ENCODE assay signal across 13 cellular contexts in genomic region chr12:39503445-39503844, GRCh38.
DNase-seq lines count a peak whose midpoint lies in the region; ATAC-seq, FAIRE-seq and TF ChIP-seq lines count a peak whose summit lies in the region.
"Had no signal": no experiment of that assay in that cellular context is flagged by ENCODE, and none has a peak within 500 bp of the region (broad histone marks: within the 10 kb centered on the region; RNA-seq: fewer than 3 reads in every experiment).

No MANE protein-coding gene starts in this region.

- H3K4me3 ChIP-seq in HCT116 (replicated peaks in 1 of 2; ENCODE audit: low read depth in 1 of 2, low read length in 2 of 2): no peak overlapping the region
- H3K4me3 ChIP-seq in adipocyte (ENCODE audit: low read length): no peak overlapping the region
- no peak overlapping the region for H3K4me3 ChIP-seq in fibroblast of pulmonary artery (replicated peaks; ENCODE audit: low read depth, low read length)
- no peak overlapping the region for H3K4me3 ChIP-seq in left lung
- H3K4me3 ChIP-seq: right lobe of liver, testis had no signal

- H3K9ac ChIP-seq in HCT116 (ENCODE audit: low read length): no peak overlapping the region
- no peak overlapping the region for H3K9ac ChIP-seq in adipocyte (ENCODE audit: low read length)

- CTCF ChIA-PET in HCT116 (lab: Charles Lee): no interaction called here

- POLR2A ChIA-PET in HCT116 (lab: Charles Lee): no interaction called here

- no TSS peak for BruUV-seq in HCT116 (replicated peaks; lab: Mats Ljungman, UMichigan)

- H3K4me1 ChIP-seq in HCT116 (ENCODE audit: control insufficient read depth in 1 of 2, insufficient read depth in 2 of 2, low read length in 2 of 2) (peaks cover 0 to 6% of the 10 kb centered on the region in 2 experiments; a peak in 2 of 4 replicates), adipocyte (ENCODE audit: control insufficient read depth, insufficient read depth, low read length) (peaks cover 14% of the 10 kb centered on the region), left lung (no peaks in the 10 kb centered on the region)
- H3K4me1 ChIP-seq: right lobe of liver, testis had no signal

- H3K9me3 ChIP-seq in HCT116 (ENCODE audit: control insufficient read depth in 1 of 2, insufficient read depth in 1 of 2, low read depth in 1 of 2, low read length in 2 of 2): no peaks in the 10 kb centered on the region
- H3K9me3 ChIP-seq in adipocyte (ENCODE audit: control insufficient read depth, low read length): no peaks in the 10 kb centered on the region
- H3K9me3 ChIP-seq in left lung: no peaks in the 10 kb centered on the region
- H3K9me3 ChIP-seq: right lobe of liver, testis had no signal

- H3K36me3 ChIP-seq in HCT116 (ENCODE audit: control insufficient read depth in 1 of 2, insufficient read depth in 2 of 2, low read length in 2 of 2) (no peaks in the 10 kb centered on the region), adipocyte (ENCODE audit: control insufficient read depth, insufficient read depth, low read length, severe bottlenecking) (no peaks in the 10 kb centered on the region), left lung (no peaks in the 10 kb centered on the region)
- H3K36me3 ChIP-seq: right lobe of liver had no signal

- TF ChIP-seq POLR2A in HCT116 (IDR thresholded peaks at IDR 0.05; ENCODE audit: borderline replicate concordance, extremely low read depth, insufficient read depth, insufficient read length): no peak

- TF ChIP-seq CTCF in HCT116 (IDR thresholded peaks at IDR 0.05 in 2 of 3, conservative IDR thresholded peaks at IDR 0.05 in 1 of 3; ENCODE audit: borderline replicate concordance in 1 of 3, insufficient read depth in 1 of 3, low read depth in 2 of 3, low read length in 2 of 3) (peak in 2 of 3 experiments; percentile 40 to 58; a peak in 4 of 6 replicates), fibroblast of pulmonary artery (IDR thresholded peaks at IDR 0.05; ENCODE audit: low read length, missing control alignments) (peak; percentile 54), left lung (IDR thresholded peaks at IDR 0.05) (no peak)

- TF ChIP-seq RAD21 in HCT116 (IDR thresholded peaks at IDR 0.05; ENCODE audit: low read depth): no peak; the same call in 1 of the 2 replicates

- ATAC-seq in HCT116 (peak; percentile 82), GM18520 (IDR thresholded peaks at IDR 0.05; ENCODE audit: unreplicated experiment) (no peak), left lung (no peak)
- ATAC-seq: right lobe of liver had no signal

- DNase-seq in HCT116 (ENCODE audit: low read depth, low spot score): peak; percentile 21
- peak; percentile 28 for DNase-seq in adipocyte (ENCODE audit: low read depth)
- DNase-seq in fibroblast of pulmonary artery (ENCODE audit: low read depth): peak; percentile 75
- peak; percentile 50 for DNase-seq in urothelium cell line (ENCODE audit: low spot score)
- DNase-seq in NCI-H1417 (lab: John Stamatoyannopoulos, UW): no peak
- DNase-seq in left lung: no peak
- DNase-seq: activated CD4-positive, alpha-beta T cell treated with anti-CD3 and anti-CD28 coated beads, Interleukin-2, amount 10 ng/mL, durations not matched to agents 24 days and 14 days; erythroblast; Karpas-422; right lobe of liver; T-helper 1 cell; testis had no signal

- H3K27me3 ChIP-seq in HCT116 (ENCODE audit: insufficient read depth, low read length): no peaks in the 10 kb centered on the region
- H3K27me3 ChIP-seq in adipocyte (replicated peaks; ENCODE audit: control insufficient read depth, insufficient read depth, low read length): no peaks in the 10 kb centered on the region
- no peaks in the 10 kb centered on the region for H3K27me3 ChIP-seq in left lung
- H3K27me3 ChIP-seq: right lobe of liver, testis had no signal

- no peaks in the 10 kb centered on the region for H3K9me2 ChIP-seq in HCT116 (ENCODE audit: insufficient read depth)

- H3K27ac ChIP-seq in HCT116 (ENCODE audit: low read depth, low read length) (no peak overlapping the region), left lung (no peak overlapping the region)
- H3K27ac ChIP-seq: right lobe of liver, testis had no signal

- intact Hi-C loops in HCT116 (cut with micrococcal nuclease) (no loop called here), left lung (cut with DNase I) (no loop called here)

- FAIRE-seq in urothelium cell line (lab: Jason Lieb, UNC): peak; percentile 32

- no peak overlapping the region for H3K4me2 ChIP-seq in HCT116 (ENCODE audit: low read length)

- no peak overlapping the region for H2AFZ ChIP-seq in HCT116 (ENCODE audit: low read depth, low read length, poor library complexity, severe bottlenecking)

- no peaks in the 10 kb centered on the region for H3K79me2 ChIP-seq in HCT116 (ENCODE audit: insufficient read depth, low read length)

- RAD21 ChIA-PET in HCT116 (lab: Charles Lee; ENCODE audit: low non-redundant PET in 1 of 2, low total read pairs in 2 of 2, uncharacterized antibody in 2 of 2, unreplicated experiment in 2 of 2): no interaction called here

- no peaks in the 10 kb centered on the region for H4K20me1 ChIP-seq in HCT116 (ENCODE audit: insufficient read depth)

TF ChIP-seq in HCT116, 20 proteins besides CTCF, POLR2A, EP300 and RAD21:
- TF ChIP-seq JUND (IDR thresholded peaks at IDR 0.05): peak; percentile 62
- TF ChIP-seq ELF1 (IDR thresholded peaks at IDR 0.05; ENCODE audit: borderline replicate concordance, low read depth): no peak
- peak; percentile 73 for TF ChIP-seq FOSL1 (IDR thresholded peaks at IDR 0.05; ENCODE audit: low read depth)
TF ChIP-seq in HCT116: peak in this region for 2.

Comparison
In these comparisons a context has a peak if more than half of its experiments do, and no peak if none do; other contexts are left out.
1. DNase-seq: peak in HCT116 (single experiment), adipocyte (single experiment), fibroblast of pulmonary artery (single experiment) and urothelium cell line (single experiment); none in NCI-H1417 (0 of 3) and left lung (0 of 2).
2. CTCF ChIP-seq: peak in HCT116 (2 of 3) and fibroblast of pulmonary artery (single experiment); none in left lung (0 of 2).